Comparison of ENCODE assay signal across 15 cellular contexts in genomic region chr19:48818234-48818823, GRCh38. TPM values are rescaled to one million over a fixed set of nuclear protein-coding genes. Genes with fewer than 3 reads are reported as not detected.
A peak's percentile ranks its signal among the peaks of the same experiment; 100 is the strongest.
DNase-seq lines count a peak whose midpoint lies in the region; ATAC-seq, FAIRE-seq and TF ChIP-seq lines count a peak whose summit lies in the region.
"Had no signal": no experiment of that assay in that cellular context is flagged by ENCODE, and none has a peak within 500 bp of the region (broad histone marks: within the 10 kb centered on the region; RNA-seq: fewer than 3 reads in every experiment).

No MANE protein-coding gene starts in this region.

- peaks cover 0 to 4% of the 10 kb centered on the region in 2 experiments; a peak in 2 of 3 replicates for H3K36me3 ChIP-seq in HEK293 (ENCODE audit: control insufficient read depth in 2 of 2, insufficient read depth in 1 of 2, low read length in 2 of 2)
- H3K36me3 ChIP-seq in K562 (ENCODE audit: control insufficient read depth, insufficient read depth, low read length) = no peaks in the 10 kb centered on the region
- H3K36me3 ChIP-seq in psoas muscle (ENCODE audit: insufficient read depth in 1 of 2, low read depth in 1 of 2) = no peaks in the 10 kb centered on the region
- peaks cover 13 to 18% of the 10 kb centered on the region in 2 experiments for H3K36me3 ChIP-seq in mesenchymal stem cell (ENCODE audit: control insufficient read depth in 1 of 2, insufficient read depth in 2 of 2, low read depth in 1 of 2, low read length in 2 of 2)
- H3K36me3 ChIP-seq: right atrium auricular region had no signal

- H2BK5ac ChIP-seq in mesenchymal stem cell (ENCODE audit: low read depth, low read length, poor library complexity, severe bottlenecking) = no peak overlapping the region

- DNase-seq in NCI-H2107 treated with DMSO at 0.1 percent for 48 hours (lab: John Stamatoyannopoulos, UW; ENCODE audit: unreplicated experiment) (peak; percentile 97), K562 (ENCODE audit: extremely low read depth in 1 of 4, low spot score in 3 of 4) (no peak), psoas muscle (no peak), mesenchymal stem cell (no peak)
- no peak for DNase-seq in activated T-cell treated with anti-CD3 and anti-CD28 coated beads, Interleukin-2, amount 50 U/mL, for 1 hour
- DNase-seq: activated B cell treated with CpG ODN at 0.5 μM for 24 hours; activated T-cell treated with anti-CD3 and anti-CD28 coated beads, Interleukin-2, amount 50 U/mL, for 72 hours; aorta had no signal

- no peak overlapping the region for H3K14ac ChIP-seq in mesenchymal stem cell (ENCODE audit: low read length in 2 of 2)

- no peak overlapping the region for H2BK120ac ChIP-seq in mesenchymal stem cell (ENCODE audit: low read depth, low read length)

- no peaks in the 10 kb centered on the region for H3K79me1 ChIP-seq in mesenchymal stem cell (replicated peaks; ENCODE audit: low read length, poor library complexity, severe bottlenecking)

- no peak overlapping the region for H2AK5ac ChIP-seq in mesenchymal stem cell (ENCODE audit: low read length, severe bottlenecking)

- H3K9me1 ChIP-seq in K562 (ENCODE audit: control insufficient read depth, insufficient read depth, low read length) = no peaks in the 10 kb centered on the region

- WGBS in K562 (ENCODE audit: insufficient coverage, low coverage, missing lambda C conversion rate) = 36% methylated on average over 3 of the region's 9 CpGs
- 72 to 78% (median 76%) methylated on average over 9 of the region's 9 CpGs for WGBS in psoas muscle, 3 donors
- WGBS in mesenchymal stem cell = 80% methylated on average over 8 of the region's 9 CpGs

- H3K27ac ChIP-seq in HEK293 (ENCODE audit: extremely low read depth, low read depth, low read length) = no peak overlapping the region
- no peak overlapping the region for H3K27ac ChIP-seq in K562 (ENCODE audit: extremely low read depth, low read depth, low read length)
- peak overlapping the region; percentile 72 for H3K27ac ChIP-seq in psoas muscle
- H3K27ac ChIP-seq in mesenchymal stem cell (ENCODE audit: low read length, poor library complexity, severe bottlenecking) = no peak overlapping the region
- H3K27ac ChIP-seq: BLaER1, SK-N-MC had no signal

- no peak for TF ChIP-seq EP300 in K562 (IDR thresholded peaks at IDR 0.05; ENCODE audit: low read length)

- no peaks in the 10 kb centered on the region for H3K9me3 ChIP-seq in HEK293 (ENCODE audit: control insufficient read depth, insufficient read depth, low read depth, low read length)
- H3K9me3 ChIP-seq in K562 (replicated peaks; ENCODE audit: control insufficient read depth, insufficient read depth, low read depth, low read length) = peaks cover 3% of the 10 kb centered on the region; the same call in 1 of the 2 replicates
- H3K9me3 ChIP-seq in psoas muscle = no peaks in the 10 kb centered on the region
- no peaks in the 10 kb centered on the region for H3K9me3 ChIP-seq in mesenchymal stem cell (ENCODE audit: control insufficient read depth, low read length)
- H3K9me3 ChIP-seq: right atrium auricular region had no signal

- no peak overlapping the region for H4K91ac ChIP-seq in mesenchymal stem cell (ENCODE audit: low read length)

- no peaks in the 10 kb centered on the region for H4K20me1 ChIP-seq in K562 (replicated peaks; ENCODE audit: control insufficient read depth, insufficient read depth, low read length)
- H4K20me1 ChIP-seq: BLaER1 had no signal

- H3K4ac ChIP-seq in mesenchymal stem cell (ENCODE audit: low read depth in 1 of 2, low read length in 2 of 2) = no peak overlapping the region

- no peak overlapping the region for H2BK12ac ChIP-seq in mesenchymal stem cell (ENCODE audit: low read length in 2 of 2)

- POLR2A ChIA-PET in HEK293 (lab: Yijun Ruan, JAX) = no interaction called here
- POLR2A ChIA-PET in K562 (lab: Yijun Ruan, JAX) = interaction anchor here (0.7 kb wide), 1 partner anchor 25 kb away, joined by 3 read pairs; no protein-coding TSS in a partner anchor

- peaks cover 4% of the 10 kb centered on the region; the same call in 1 of the 2 replicates for H3K4me1 ChIP-seq in HEK293 (ENCODE audit: control insufficient read depth, insufficient read depth, low read length)
- H3K4me1 ChIP-seq in K562 (replicated peaks in 1 of 2; ENCODE audit: control insufficient read depth in 2 of 2, insufficient read depth in 2 of 2, low read length in 2 of 2) = peaks cover 3 to 17% of the 10 kb centered on the region in 2 experiments; a peak in 4 of 5 replicates
- H3K4me1 ChIP-seq in psoas muscle = peaks cover 28% of the 10 kb centered on the region
- peaks cover 9% of the 10 kb centered on the region for H3K4me1 ChIP-seq in mesenchymal stem cell (ENCODE audit: control insufficient read depth, insufficient read depth, low read depth, low read length)

- H3K4me2 ChIP-seq in K562 (ENCODE audit: insufficient read depth, low read length) (no peak overlapping the region), mesenchymal stem cell (ENCODE audit: low read length, poor library complexity, severe bottlenecking) (no peak overlapping the region)
- H3K4me2 ChIP-seq: BLaER1 had no signal

- in situ Hi-C loops in K562 (cut with MboI) = no loop called here

- no peak overlapping the region for H3K18ac ChIP-seq in mesenchymal stem cell (ENCODE audit: low read depth in 1 of 2, low read length in 2 of 2)

- ATAC-seq in K562 (no peak), psoas muscle (no peak), HG03521 (IDR thresholded peaks at IDR 0.05; ENCODE audit: unreplicated experiment) (no peak), HG03460 (IDR thresholded peaks at IDR 0.05; ENCODE audit: unreplicated experiment) (no peak)
- ATAC-seq: activated T-cell treated with anti-CD3 and anti-CD28 coated beads, Interleukin-2, amount 50 U/mL, for 72 hours had no signal

- TF ChIP-seq CTCF in HEK293 (tag by site-specific recombination; IDR thresholded peaks at IDR 0.05) (no peak), K562 (IDR thresholded peaks at IDR 0.05 in 2 of 3, conservative IDR thresholded peaks at IDR 0.05 in 1 of 3; ENCODE audit: insufficient read depth in 2 of 3, low read depth in 1 of 3, low read length in 3 of 3) (no peak), psoas muscle (IDR thresholded peaks at IDR 0.05) (no peak)

- H4K8ac ChIP-seq in mesenchymal stem cell (ENCODE audit: low read length) = no peak overlapping the region

- FAIRE-seq in K562 (lab: Jason Lieb, UNC) = no peak
- FAIRE-seq: H1 had no signal

- no peaks in the 10 kb centered on the region for H3K79me2 ChIP-seq in K562 (ENCODE audit: control insufficient read depth, insufficient read depth, low read length)

- no peak overlapping the region for H2AFZ ChIP-seq in K562 (ENCODE audit: low read depth, low read length)
- H2AFZ ChIP-seq in mesenchymal stem cell (ENCODE audit: low read depth, low read length) = no peak overlapping the region

- intact Hi-C loops in K562 (cut with micrococcal nuclease) = no loop called here
- intact Hi-C loops in psoas muscle (cut with DNase I) = no loop called here

- no peak overlapping the region for H2BK15ac ChIP-seq in mesenchymal stem cell (ENCODE audit: low read depth, poor library complexity, severe bottlenecking)

- H3K9ac ChIP-seq in K562 (ENCODE audit: insufficient read depth in 1 of 2, low read depth in 2 of 2, low read length in 2 of 2) (peak overlapping the region in 1 of 2 experiments; percentile 24; a peak in 1 of 4 replicates), mesenchymal stem cell (ENCODE audit: low read length) (no peak overlapping the region)
- H3K9ac ChIP-seq: BLaER1 had no signal

- no peak for TF ChIP-seq POLR2A in K562 (conservative IDR thresholded peaks at IDR 0.05)

- H3K27me3 ChIP-seq in K562 (ENCODE audit: control insufficient read depth in 2 of 2, insufficient read depth in 2 of 2, low read length in 2 of 2) (no peaks in the 10 kb centered on the region), psoas muscle (ENCODE audit: insufficient read depth in 3 of 3, low read length in 2 of 3) (no peaks in the 10 kb centered on the region), mesenchymal stem cell (ENCODE audit: control insufficient read depth in 1 of 2, insufficient read depth in 1 of 2, low read length in 2 of 2) (no peaks in the 10 kb centered on the region)
- H3K27me3 ChIP-seq: BLaER1, right atrium auricular region had no signal

- H3K4me3 ChIP-seq in HEK293 (ENCODE audit: low read depth, low read length) (no peak overlapping the region), K562 (no peak overlapping the region), psoas muscle (no peak overlapping the region), mesenchymal stem cell (ENCODE audit: insufficient read depth in 1 of 2, low read depth in 1 of 2, low read length in 2 of 2) (no peak overlapping the region)
- H3K4me3 ChIP-seq: BLaER1, right atrium auricular region, SK-N-MC had no signal

- BruUV-seq in K562 (replicated peaks; lab: Mats Ljungman, UMichigan) = no TSS peak

- H3K23ac ChIP-seq in mesenchymal stem cell (ENCODE audit: low read length in 2 of 2) = no peak overlapping the region

- CTCF ChIA-PET in HEK293 (lab: Yijun Ruan, JAX) = interaction anchor here (1.0 to 3.2 kb wide), 3 partner anchors 9 to 30 kb away, joined by 3 to 13 read pairs (median 13); no protein-coding TSS in a partner anchor
- CTCF ChIA-PET in K562 (lab: Yijun Ruan, JAX; ENCODE audit: low intra/inter-chr PET ratio) = no interaction called here

- no peak for TF ChIP-seq RAD21 in K562 (CRISPR knock-in tag; conservative IDR thresholded peaks at IDR 0.05 in 1 of 2, IDR thresholded peaks at IDR 0.05 in 1 of 2)

RNA-seq across cellular contexts. Expression of gene BCAT2, which starts 7.5 kb away (rescaled TPM):
- total RNA-seq in K562 (2011; cell fraction: chromatin; rRNA removed; ENCODE audit: low replicate concordance) = 51.3 and 119 TPM in 2 replicates
- total RNA-seq in K562 (2011; cell fraction: nucleolus; rRNA removed) = 57.0 and 58.4 TPM in 2 replicates
- total RNA-seq in K562 (2011; cell fraction: nucleoplasm; rRNA removed) = 47.7 and 57.1 TPM in 2 replicates
- total RNA-seq in K562 (2014; rRNA removed) (57.8 and 69.7 TPM in 2 replicates), K562 (2014; rRNA removed; fragmentation: Illumina TruSeq; extraction: Trizol) (12.4 and 18.9 TPM in 2 replicates), K562 (2015; rRNA removed; fragmentation: Illumina TruSeq; extraction: Trizol) (31.4 and 32.6 TPM in 2 replicates), K562 (2021) (79.6 and 84.8 TPM in 2 replicates), psoas muscle (10 to 100 TPM; 24.6 to 48.5 (median 29.9) TPM)
- polyA plus RNA-seq in K562 (2011; rRNA removed) (29.7 and 54.4 TPM in 2 replicates), K562 (2014; fragmentation: Illumina TruSeq; extraction: Trizol) (53.9 and 68.4 TPM in 2 replicates), K562 (2014; fragmentation: Nextera tagmentation; extraction: Ambion mirVana) (10 to 100 TPM in 1 of 2 experiments, 1 to 10 TPM in 1; 3.4 to 17.0 TPM), K562 (2014; rRNA removed) (61.3 and 70.5 TPM in 2 replicates), psoas muscle (10 to 100 TPM; 14.4 to 22.9 (median 20.0) TPM)
- 62.1 and 122 TPM in 2 replicates for polyA plus RNA-seq in K562 (2011; cell fraction: cytosol; rRNA removed)
- 58.1 and 87.7 TPM in 2 replicates for polyA plus RNA-seq in K562 (2011; cell fraction: nucleus; rRNA removed)
- polyA plus RNA-seq in K562 (2012) = 50.4 and 57.4 TPM in 2 replicates
- 19.9 and 22.6 TPM in 2 replicates for polyA minus RNA-seq in K562 (2011; rRNA and poly(A)+ RNA removed)
- polyA minus RNA-seq in K562 (2011; cell fraction: cytosol; rRNA and poly(A)+ RNA removed) = 31.7 and 42.9 TPM in 2 replicates
- 13.1 and 17.9 TPM in 2 replicates for polyA minus RNA-seq in K562 (2011; cell fraction: nucleus; rRNA and poly(A)+ RNA removed)
- 37.6 TPM for polyA plus RNA-seq in mesenchymal stem cell (2013, experiment 1 of 2)
- 34.7 TPM for polyA plus RNA-seq in mesenchymal stem cell (2013, experiment 2 of 2)

RNA-seq across cellular contexts. Expression of gene HSD17B14, which starts 18.0 kb away (rescaled TPM):
- total RNA-seq in K562 (2011; cell fraction: chromatin; rRNA removed; ENCODE audit: low replicate concordance) = 0.70 and 1.7 TPM in 2 replicates
- 0.50 and 1.1 TPM in 2 replicates for total RNA-seq in K562 (2011; cell fraction: nucleolus; rRNA removed)
- 0.53 and 0.88 TPM in 2 replicates for total RNA-seq in K562 (2011; cell fraction: nucleoplasm; rRNA removed)
- total RNA-seq in K562 (2014; rRNA removed) (0.20 TPM in 1 of 2 replicates, not detected in the other), K562 (2014; rRNA removed; fragmentation: Illumina TruSeq; extraction: Trizol) (not detected in 2 replicates), K562 (2015; rRNA removed; fragmentation: Illumina TruSeq; extraction: Trizol) (not detected in 2 replicates), K562 (2021) (0.16 TPM in 1 of 2 replicates, not detected in the other), psoas muscle (1 to 10 TPM in 1 of 4 donors, under 1 TPM in 3; 0.61 to 1.2 (median 0.80) TPM)
- polyA plus RNA-seq in K562 (2011; rRNA removed) (0.20 TPM in 1 of 2 replicates, not detected in the other), K562 (2014; fragmentation: Illumina TruSeq; extraction: Trizol) (not detected in 2 replicates), K562 (2014; fragmentation: Nextera tagmentation; extraction: Ambion mirVana) (not detected), K562 (2014; rRNA removed) (not detected in 2 replicates), psoas muscle (under 1 TPM; 0.15 to 0.66 (median 0.29) TPM)
- 0.19 and 0.22 TPM in 2 replicates for polyA plus RNA-seq in K562 (2011; cell fraction: cytosol; rRNA removed)
- 0.60 and 1.2 TPM in 2 replicates for polyA plus RNA-seq in K562 (2011; cell fraction: nucleus; rRNA removed)
- 0.21 and 1.0 TPM in 2 replicates for polyA plus RNA-seq in K562 (2012)
- not detected in 2 replicates for polyA minus RNA-seq in K562 (2011; rRNA and poly(A)+ RNA removed)
- polyA minus RNA-seq in K562 (2011; cell fraction: cytosol; rRNA and poly(A)+ RNA removed) = not detected in 2 replicates
- not detected in 2 replicates for polyA minus RNA-seq in K562 (2011; cell fraction: nucleus; rRNA and poly(A)+ RNA removed)
- polyA plus RNA-seq in mesenchymal stem cell (2013, experiment 1 of 2) = 45.5 TPM
- polyA plus RNA-seq in mesenchymal stem cell (2013, experiment 2 of 2) = 46.0 TPM

RNA-seq across cellular contexts. Expression of gene PLEKHA4, which starts 50.1 kb away (rescaled TPM):
- total RNA-seq in K562 (2011; cell fraction: chromatin; rRNA removed; ENCODE audit: low replicate concordance) = 22.1 and 56.7 TPM in 2 replicates
- 27.5 and 39.4 TPM in 2 replicates for total RNA-seq in K562 (2011; cell fraction: nucleolus; rRNA removed)
- total RNA-seq in K562 (2011; cell fraction: nucleoplasm; rRNA removed) = 22.7 and 27.9 TPM in 2 replicates
- total RNA-seq in K562 (2014; rRNA removed) = 17.0 and 20.1 TPM in 2 replicates
- total RNA-seq in K562 (2014; rRNA removed; fragmentation: Illumina TruSeq; extraction: Trizol) = 3.3 and 4.4 TPM in 2 replicates
- 5.2 and 5.6 TPM in 2 replicates for total RNA-seq in K562 (2015; rRNA removed; fragmentation: Illumina TruSeq; extraction: Trizol)
- total RNA-seq in K562 (2021) = 27.2 and 30.8 TPM in 2 replicates
- 13.4 and 25.1 TPM in 2 replicates for polyA plus RNA-seq in K562 (2011; rRNA removed)
- 20.5 and 26.0 TPM in 2 replicates for polyA plus RNA-seq in K562 (2011; cell fraction: cytosol; rRNA removed)
- 33.6 and 37.4 TPM in 2 replicates for polyA plus RNA-seq in K562 (2011; cell fraction: nucleus; rRNA removed)
- polyA plus RNA-seq in K562 (2012) = 17.0 and 29.2 TPM in 2 replicates
- polyA plus RNA-seq in K562 (2014; fragmentation: Illumina TruSeq; extraction: Trizol) = 11.4 and 18.4 TPM in 2 replicates
- polyA plus RNA-seq in K562 (2014; fragmentation: Nextera tagmentation; extraction: Ambion mirVana) = under 1 TPM; 0.07 to 0.31 TPM
- 22.0 and 23.5 TPM in 2 replicates for polyA plus RNA-seq in K562 (2014; rRNA removed)
- polyA minus RNA-seq in K562 (2011; rRNA and poly(A)+ RNA removed) = 2.8 and 3.5 TPM in 2 replicates
- 10.6 and 15.0 TPM in 2 replicates for polyA minus RNA-seq in K562 (2011; cell fraction: cytosol; rRNA and poly(A)+ RNA removed)
- polyA minus RNA-seq in K562 (2011; cell fraction: nucleus; rRNA and poly(A)+ RNA removed) = 8.1 and 13.7 TPM in 2 replicates
- 10 to 100 TPM in 3 of 4 donors, 1 to 10 TPM in 1; 9.4 to 30.0 (median 20.2) TPM for total RNA-seq in psoas muscle
- 10 to 100 TPM; 11.1 to 14.9 (median 12.3) TPM for polyA plus RNA-seq in psoas muscle
- 20.7 TPM for polyA plus RNA-seq in mesenchymal stem cell (2013, experiment 1 of 2)
- 20.0 TPM for polyA plus RNA-seq in mesenchymal stem cell (2013, experiment 2 of 2)

RNA-seq across cellular contexts. Expression of gene PPP1R15A, which starts 53.9 kb away (rescaled TPM):
- total RNA-seq in K562 (2011; cell fraction: chromatin; rRNA removed; ENCODE audit: low replicate concordance) = 91.7 and 166 TPM in 2 replicates
- total RNA-seq in K562 (2011; cell fraction: nucleolus; rRNA removed) = 117 and 129 TPM in 2 replicates
- total RNA-seq in K562 (2011; cell fraction: nucleoplasm; rRNA removed) = 102 and 128 TPM in 2 replicates
- total RNA-seq in K562 (2014; rRNA removed) (59.1 and 87.0 TPM in 2 replicates), K562 (2014; rRNA removed; fragmentation: Illumina TruSeq; extraction: Trizol) (37.8 and 44.0 TPM in 2 replicates), K562 (2015; rRNA removed; fragmentation: Illumina TruSeq; extraction: Trizol) (34.8 and 35.5 TPM in 2 replicates), K562 (2021) (64.8 and 67.4 TPM in 2 replicates), psoas muscle (10 to 100 TPM; 34.5 to 93.4 (median 41.3) TPM)
- polyA plus RNA-seq in K562 (2011; rRNA removed) (38.1 and 60.9 TPM in 2 replicates), K562 (2014; fragmentation: Illumina TruSeq; extraction: Trizol) (67.6 and 73.7 TPM in 2 replicates), K562 (2014; fragmentation: Nextera tagmentation; extraction: Ambion mirVana) (1 to 10 TPM in 1 of 2 experiments, under 1 TPM in 1; 0.42 to 1.3 TPM), K562 (2014; rRNA removed) (55.7 and 77.6 TPM in 2 replicates), psoas muscle (10 to 100 TPM; 61.1 to 86.3 (median 83.7) TPM)
- polyA plus RNA-seq in K562 (2011; cell fraction: cytosol; rRNA removed) = 32.7 and 34.1 TPM in 2 replicates
- polyA plus RNA-seq in K562 (2011; cell fraction: nucleus; rRNA removed) = 82.3 and 88.1 TPM in 2 replicates
- polyA plus RNA-seq in K562 (2012) = 62.3 and 136 TPM in 2 replicates
- 26.6 and 38.8 TPM in 2 replicates for polyA minus RNA-seq in K562 (2011; rRNA and poly(A)+ RNA removed)
- 24.1 and 29.0 TPM in 2 replicates for polyA minus RNA-seq in K562 (2011; cell fraction: cytosol; rRNA and poly(A)+ RNA removed)
- polyA minus RNA-seq in K562 (2011; cell fraction: nucleus; rRNA and poly(A)+ RNA removed) = 33.5 and 61.9 TPM in 2 replicates
- polyA plus RNA-seq in mesenchymal stem cell (2013, experiment 1 of 2) = 121 TPM
- 118 TPM for polyA plus RNA-seq in mesenchymal stem cell (2013, experiment 2 of 2)

Comparison
In these comparisons a context has a peak if more than half of its experiments do, and no peak if none do; other contexts are left out.
1. Of the 44 proteins assayed by ChIP-seq in both K562 and HEK293: peak only in K562: none; only in HEK293: ZNF398; in both: none; in neither: 43.